In genomic region chr13:57631607-57632275, GRCh38 we compare ENCODE assay signal across 8 cellular contexts. TPM values are rescaled to one million over a fixed set of nuclear protein-coding genes. Genes with fewer than 3 reads are reported as not detected.
DNase-seq lines count a peak whose midpoint lies in the region; ATAC-seq and TF ChIP-seq lines count a peak whose summit lies in the region.

Gene PCDH17 (plus strand): TSS chr13:57631744. CDS start chr13:57632547, 803 bp downstream.

- H4K20me1 ChIP-seq in BLaER1 = no peaks in the 10 kb centered on the region

- H3K9ac ChIP-seq in BLaER1 (peak within 1 kb of the TSS; percentile 58), parathyroid adenoma (no peak within 1 kb of the TSS)

- ATAC-seq in left ventricle myocardium superior (peak; percentile 49), HG03521 (IDR thresholded peaks at IDR 0.05; ENCODE audit: unreplicated experiment) (no peak)

- peak within 1 kb of the TSS; percentile 87 for H3K4me2 ChIP-seq in BLaER1
- H3K4me2 ChIP-seq in parathyroid adenoma (ENCODE audit: low read length) = peak within 1 kb of the TSS; percentile 77

- intact Hi-C loops in left ventricle myocardium superior (cut with micrococcal nuclease) = no loop called here

- DNase-seq in MG63 = no peak
- DNase-seq in anterior cingulate cortex (lab: John Stamatoyannopoulos, UW) = peak; percentile 15 to 88 (median 74)
- DNase-seq in left ventricle myocardium superior = peak; percentile 33
- DNase-seq in NCI-H2029 (lab: John Stamatoyannopoulos, UW) = no peak
- DNase-seq in NOMO-1 treated with dmso at 0.1 percent for 144 hours (lab: John Stamatoyannopoulos, UW; ENCODE audit: unreplicated experiment) = no peak

- H2AFZ ChIP-seq in parathyroid adenoma = peak within 1 kb of the TSS; percentile 66

- H3K79me2 ChIP-seq in parathyroid adenoma = no peaks in the 10 kb centered on the region

- H3K4me1 ChIP-seq in BLaER1 (peaks cover 14% of the 10 kb centered on the region; the same call in 1 of the 2 replicates), parathyroid adenoma (no peaks in the 10 kb centered on the region)

- H3K4me3 ChIP-seq in BLaER1 (peak within 1 kb of the TSS; percentile 66), MG63 (peak within 1 kb of the TSS; percentile 31), parathyroid adenoma (ENCODE audit: low read depth, low read length) (peak within 1 kb of the TSS; percentile 39)

- no peak for TF ChIP-seq CTCF in parathyroid adenoma (IDR thresholded peaks at IDR 0.05)

- H3K27me3 ChIP-seq in BLaER1 (peaks cover 33% of the 10 kb centered on the region), MG63 (peaks cover 43% of the 10 kb centered on the region), parathyroid adenoma (ENCODE audit: control insufficient read depth, insufficient read depth, low read length) (no peaks in the 10 kb centered on the region)

- H3K9me3 ChIP-seq in BLaER1 (peaks cover 50% of the 10 kb centered on the region), MG63 (no peaks in the 10 kb centered on the region), parathyroid adenoma (ENCODE audit: control insufficient read depth, low read length) (no peaks in the 10 kb centered on the region)

- H3K36me3 ChIP-seq in BLaER1 = no peaks in the 10 kb centered on the region
- H3K36me3 ChIP-seq in MG63 = no peaks in the 10 kb centered on the region
- no peaks in the 10 kb centered on the region for H3K36me3 ChIP-seq in parathyroid adenoma (ENCODE audit: control insufficient read depth, insufficient read depth, low read length)

- H3K27ac ChIP-seq in BLaER1 (no peak within 1 kb of the TSS), parathyroid adenoma (peak within 1 kb of the TSS; percentile 53)

RNA-seq across cellular contexts. Expression of gene PCDH17, which starts in this region (rescaled TPM):
- not detected in 2 replicates for total RNA-seq in MG63 (2014; rRNA removed; shearing (Covaris generic); ENCODE audit: low replicate concordance)
- 2.9 TPM for total RNA-seq in left ventricle myocardium superior

Comparison
In these comparisons a context has a peak if more than half of its experiments do, and no peak if none do; other contexts are left out.
1. DNase-seq: peak in anterior cingulate cortex (58 of 58) and left ventricle myocardium superior (single experiment); none in MG63 (single experiment), NCI-H2029 (single experiment) and NOMO-1 treated with dmso at 0.1 percent for 144 hours (single experiment).
2. Peak in every context shown above with its lines, with median percentiles within 50 percentile points of each other: H3K4me3 ChIP-seq.